In genomic region chr6:130947464-130947863, GRCh38 we compare ENCODE assay signal across 26 cellular contexts.
DNase-seq lines count a peak whose midpoint lies in the region; ATAC-seq and TF ChIP-seq lines count a peak whose summit lies in the region.
"Had no signal": no experiment of that assay in that cellular context is flagged by ENCODE, and none has a peak within 500 bp of the region (broad histone marks: within the 10 kb centered on the region; RNA-seq: fewer than 3 reads in every experiment).

No MANE protein-coding gene starts in this region.

- no peak overlapping the region for H3K4me3 ChIP-seq in epithelial cell of esophagus (ENCODE audit: low read length)
- H3K4me3 ChIP-seq: BLaER1 treated with 17β-estradiol and CSF1 and Interleukin-3, amounts not matched to agents 10 nM and 100 nM; GM23338; HAP-1; Peyer's patch; SJCRH30 had no signal

- DNase-seq in DMS53 (lab: John Stamatoyannopoulos, UW) (peak; percentile 36), DMS53 treated with DMSO at 0.1 percent for 48 hours (lab: John Stamatoyannopoulos, UW; ENCODE audit: unreplicated experiment) (no peak), Kasumi-1 (lab: John Stamatoyannopoulos, UW) (peak; percentile 20 to 22), epithelial cell of esophagus (ENCODE audit: low read depth) (peak; percentile 5), pons (ENCODE audit: low spot score) (peak; percentile 68), posterior vena cava (ENCODE audit: low spot score) (no peak)
- DNase-seq: ACHN; Calu3; CD8-positive, alpha-beta T cell; EL; GF-D8; NCI-H1105; NCI-H1694; NCI-H2081; NCI-H2171; NCI-H345; NCI-H524; NCI-H774; NK-92 treated with Interleukin-12 subunit alpha and Interleukin-12 subunit beta, amount 100 ng/mL, for 24 hours; Peyer's patch; SJCRH30 had no signal

- intact Hi-C loops in posterior vena cava (cut with DNase I), result loop anchor here in 1 of 2 donors (5.0 kb wide), 1 partner anchor 80 kb away; no protein-coding TSS in a partner anchor

- TF ChIP-seq CTCF in epithelial cell of esophagus (IDR thresholded peaks at IDR 0.05; ENCODE audit: insufficient read depth, low read depth, low read length, missing control alignments), result no peak

- ATAC-seq in GM19397 (IDR thresholded peaks at IDR 0.05; ENCODE audit: unreplicated experiment) (no peak), HG02885 (IDR thresholded peaks at IDR 0.05; ENCODE audit: poor library complexity, unreplicated experiment) (no peak)
- ATAC-seq: CD8-positive, alpha-beta T cell; GM23338 had no signal

Comparison
In these comparisons a context has a peak if more than half of its experiments do, and no peak if none do; other contexts are left out.
1. DNase-seq: peak in DMS53 (single experiment), Kasumi-1 (2 of 2), epithelial cell of esophagus (single experiment) and pons (single experiment); none in DMS53 treated with DMSO at 0.1 percent for 48 hours (single experiment) and posterior vena cava (single experiment).